ENCODE assay signal across 2 cellular contexts in genomic region chr21:15020797-15021196, GRCh38.
TF ChIP-seq lines count a peak whose summit lies in the region.

No MANE protein-coding gene starts in this region.

TF ChIP-seq in IMR-90, 13 proteins besides CTCF, POLR2A, EP300 and RAD21:
- no peak for TF ChIP-seq CEBPB (IDR thresholded peaks at IDR 0.05; ENCODE audit: low read depth, low read length)
- TF ChIP-seq RCOR1 (IDR thresholded peaks at IDR 0.05; ENCODE audit: insufficient replicate concordance, low read length), result no peak
- no peak for TF ChIP-seq BHLHE40 (IDR thresholded peaks at IDR 0.05; ENCODE audit: low read depth, low read length)
- TF ChIP-seq USF2 (IDR thresholded peaks at IDR 0.05; ENCODE audit: low read depth, low read length), result no peak
- TF ChIP-seq FOS (IDR thresholded peaks at IDR 0.05; ENCODE audit: low read depth, low read length), result no peak
- TF ChIP-seq RFX5 (IDR thresholded peaks at IDR 0.05; ENCODE audit: low read depth, low read length), result no peak
- no peak for TF ChIP-seq SMC3 (IDR thresholded peaks at IDR 0.05; ENCODE audit: low read depth, low read length)
- TF ChIP-seq CHD1 (IDR thresholded peaks at IDR 0.05; ENCODE audit: low read depth, low read length), result no peak
- TF ChIP-seq MAZ (IDR thresholded peaks at IDR 0.05; ENCODE audit: borderline replicate concordance, low read depth, low read length), result no peak
- TF ChIP-seq MXI1 (IDR thresholded peaks at IDR 0.05; ENCODE audit: borderline replicate concordance, low read depth, low read length), result no peak
- TF ChIP-seq MAFK (IDR thresholded peaks at IDR 0.05; ENCODE audit: low read depth, low read length), result no peak
- no peak for TF ChIP-seq NFE2L2 (IDR thresholded peaks at IDR 0.05; ENCODE audit: low read depth, low read length)
- no peak for TF ChIP-seq ELK1 (IDR thresholded peaks at IDR 0.05; ENCODE audit: borderline replicate concordance, low read depth, low read length)

TF ChIP-seq in GM12878, 131 proteins besides CTCF, POLR2A, EP300 and RAD21:
- no peak for TF ChIP-seq TCF3 (IDR thresholded peaks at IDR 0.05; ENCODE audit: borderline replicate concordance, insufficient read depth, low read depth, low read length)
- TF ChIP-seq RUNX3 (IDR thresholded peaks at IDR 0.05; ENCODE audit: low read length), result peak; percentile 39; the same call in 1 of the 2 replicates
